In genomic region chr19:47593860-47594259, GRCh38 we compare ENCODE assay signal across 2 cellular contexts.
A peak's percentile ranks its signal among the peaks of the same experiment; 100 is the strongest.
TF ChIP-seq lines count a peak whose summit lies in the region.

No MANE protein-coding gene starts in this region.

TF ChIP-seq in A549, 52 proteins besides CTCF, POLR2A, EP300 and RAD21:
- no peak for TF ChIP-seq TP53 (CRISPR knock-in tag; IDR thresholded peaks at IDR 0.05)
- TF ChIP-seq ZFP36 (IDR thresholded peaks at IDR 0.05; ENCODE audit: borderline replicate concordance, partially characterized antibody), result peak; percentile 51

TF ChIP-seq in H1, 55 proteins besides CTCF, POLR2A, EP300 and RAD21:
- TF ChIP-seq KDM1A (IDR thresholded peaks at IDR 0.05; ENCODE audit: borderline replicate concordance, low read length), result no peak
